ENCODE assay signal across 15 cellular contexts in the genomic region with DNA sequence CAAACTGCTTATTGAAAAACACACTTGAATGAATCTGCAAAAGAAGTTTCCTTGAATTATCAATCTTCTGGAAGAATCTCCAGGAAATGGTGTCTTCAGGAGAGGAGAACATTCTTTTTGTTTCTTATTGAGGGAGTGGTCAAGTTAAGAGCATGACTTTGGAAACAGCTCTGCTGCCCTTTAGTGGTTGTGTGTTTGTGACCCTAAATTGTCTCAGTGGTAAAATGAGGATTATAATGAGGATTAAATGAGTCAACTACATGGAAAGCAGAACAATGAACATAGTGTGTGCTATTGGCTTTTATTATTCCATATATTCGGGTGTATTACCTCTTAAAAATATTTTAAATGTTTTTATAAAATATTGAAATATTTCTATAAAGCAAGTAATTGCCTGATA.
"Had no signal": no experiment of that assay in that cellular context is flagged by ENCODE, and none has a peak within 500 bp of the region (broad histone marks: within the 10 kb centered on the region; RNA-seq: fewer than 3 reads in every experiment).

No MANE protein-coding gene starts in this region.

- H3K9me3 Mint-ChIP-seq: activated naive CD4-positive, alpha-beta T cell treated with anti-CD3 and anti-CD28 coated beads for 36 hours; activated naive CD8-positive, alpha-beta T cell treated with anti-CD3 and anti-CD28 coated beads, Interleukin-2, amount 50 U/mL, for 24 hours; activated T-helper 2 cell treated with anti-CD3 and anti-CD28 coated beads, Interferon-gamma antibody, Interleukin-2, Interleukin-4, amounts not matched to agents 10 μg/mL and 5 μg/mL and 100 μg/mL, durations not matched to agents 14 hours and 24 hours and 36 hours; natural killer cell treated with Interleukin-12 subunit alpha and Interleukin-12 subunit beta and Interleukin-15 and Interleukin-18, amount 100 ng/mL, for 72 hours had no signal

- H3K4me3 Mint-ChIP-seq: activated naive CD4-positive, alpha-beta T cell treated with anti-CD3 and anti-CD28 coated beads for 36 hours; activated naive CD8-positive, alpha-beta T cell treated with anti-CD3 and anti-CD28 coated beads, Interleukin-2, amount 50 U/mL, for 24 hours; dendritic cell treated with granulocyte-macrophage colony-stimulating factor and Interleukin-4, amounts not matched to agents 40 ng/mL and 50 ng/mL, for 4 days; natural killer cell treated with Interleukin-12 subunit alpha and Interleukin-12 subunit beta and Interleukin-15 and Interleukin-18, amount 100 ng/mL, for 72 hours; stimulated activated naive CD8-positive, alpha-beta T cell treated with anti-CD3 and anti-CD28 coated beads, Interleukin-15, amount 100 ng/mL, for 72 hours had no signal

- H3K36me3 Mint-ChIP-seq: natural killer cell treated with Interleukin-12 subunit alpha and Interleukin-12 subunit beta and Interleukin-15 and Interleukin-18, amount 100 ng/mL, for 72 hours had no signal

- H3K27me3 ChIP-seq: foreskin keratinocyte had no signal

- H3K27ac ChIP-seq: foreskin keratinocyte had no signal

- DNase-seq: activated CD4-positive, alpha-beta T cell treated with anti-CD3 and anti-CD28 coated beads, Interleukin-2, amount 50 U/mL, for 4 hours; activated CD4-positive, CD25-positive, alpha-beta regulatory T cell treated with anti-CD3 and anti-CD28 coated beads, Interleukin-2, amount 50 U/mL, for 72 hours; activated naive CD4-positive, alpha-beta T cell treated with anti-CD3 and anti-CD28 coated beads for 36 hours; activated naive CD8-positive, alpha-beta T cell treated with anti-CD3 and anti-CD28 coated beads, Interleukin-2, amount 50 U/mL, for 24 hours; aorta; cerebellar nuclear complex; effector memory CD4-positive, alpha-beta T cell; foreskin keratinocyte; mesenchymal stem cell; stimulated activated CD4-positive, alpha-beta T cell treated with anti-CD3 and anti-CD28 coated beads, Interleukin-1b, Interleukin-23, amount 100 ng/mL, for 48 hours; stimulated activated naive CD8-positive, alpha-beta T cell treated with anti-CD3 and anti-CD28 coated beads, Interleukin-15, amount 100 ng/mL, for 72 hours had no signal

- ATAC-seq: activated naive CD8-positive, alpha-beta T cell treated with anti-CD3 and anti-CD28 coated beads, Interleukin-2, amount 50 U/mL, for 24 hours; foreskin keratinocyte; natural killer cell treated with Interleukin-12 subunit alpha and Interleukin-12 subunit beta and Interleukin-15 and Interleukin-18, amount 100 ng/mL, for 72 hours; sciatic nerve; stimulated activated naive CD8-positive, alpha-beta T cell treated with anti-CD3 and anti-CD28 coated beads, Interleukin-15, amount 100 ng/mL, for 72 hours had no signal

- H3K4me1 Mint-ChIP-seq: activated naive CD8-positive, alpha-beta T cell treated with anti-CD3 and anti-CD28 coated beads, Interleukin-2, amount 50 U/mL, for 24 hours; stimulated activated naive CD8-positive, alpha-beta T cell treated with anti-CD3 and anti-CD28 coated beads, Interleukin-15, amount 100 ng/mL, for 72 hours had no signal

- H3K27ac Mint-ChIP-seq: activated naive CD4-positive, alpha-beta T cell treated with anti-CD3 and anti-CD28 coated beads for 36 hours; activated naive CD8-positive, alpha-beta T cell treated with anti-CD3 and anti-CD28 coated beads, Interleukin-2, amount 50 U/mL, for 24 hours; activated T-helper 2 cell treated with anti-CD3 and anti-CD28 coated beads, Interferon-gamma antibody, Interleukin-2, Interleukin-4, amounts not matched to agents 10 μg/mL and 5 μg/mL and 100 μg/mL, durations not matched to agents 14 hours and 24 hours and 36 hours; dendritic cell treated with granulocyte-macrophage colony-stimulating factor and Interleukin-4, amounts not matched to agents 40 ng/mL and 50 ng/mL, for 4 days; natural killer cell treated with Interleukin-12 subunit alpha and Interleukin-12 subunit beta and Interleukin-15 and Interleukin-18, amount 100 ng/mL, for 72 hours; stimulated activated naive CD8-positive, alpha-beta T cell treated with anti-CD3 and anti-CD28 coated beads, Interleukin-15, amount 100 ng/mL, for 72 hours had no signal
